ENCODE assay signal across 12 cellular contexts in the genomic region with DNA sequence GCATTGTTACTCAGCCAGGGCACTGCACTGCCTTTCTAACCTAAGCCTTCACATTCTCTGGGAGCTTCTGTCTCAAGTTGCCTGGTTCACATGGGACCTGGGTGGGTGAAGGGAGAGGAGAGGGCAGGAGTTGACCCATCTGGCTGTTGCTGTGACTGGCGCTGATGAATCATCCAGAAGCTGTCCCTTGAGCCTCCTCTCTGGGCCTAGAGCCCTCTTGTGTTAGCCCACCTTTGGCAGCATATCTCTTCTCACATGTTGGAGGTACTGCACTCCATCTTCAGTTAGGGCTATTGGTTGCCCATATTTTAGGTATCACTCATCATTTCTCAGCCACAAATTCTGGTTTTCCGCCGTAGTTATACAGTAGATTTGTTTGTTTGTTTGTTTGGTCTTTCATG. TPM values are rescaled to one million over a fixed set of nuclear protein-coding genes. Genes with fewer than 3 reads are reported as not detected.
A peak's percentile ranks its signal among the peaks of the same experiment; 100 is the strongest.
DNase-seq lines count a peak whose midpoint lies in the region; ATAC-seq and TF ChIP-seq lines count a peak whose summit lies in the region.
"Had no signal": no experiment of that assay in that cellular context is flagged by ENCODE, and none has a peak within 500 bp of the region (broad histone marks: within the 10 kb centered on the region; RNA-seq: fewer than 3 reads in every experiment).

No MANE protein-coding gene starts in this region.

- H3K4me1 ChIP-seq in foreskin keratinocyte: peaks cover 11% of the 10 kb centered on the region

- peak overlapping the region; percentile 73 for H3K27ac Mint-ChIP-seq in activated T-helper 17 cell treated with anti-CD3 and anti-CD28 coated beads, Interleukin-2, amount 50 U/mL, for 72 hours
- H3K27ac Mint-ChIP-seq in T-helper 2 cell treated with Interferon-gamma antibody and Interleukin-4, amounts not matched to agents 5 μg/mL and 100 μg/mL, for 36 hours: no peak overlapping the region

- peak; percentile 8 for DNase-seq in A172 (ENCODE audit: low spot score)
- peak; percentile 55 for DNase-seq in ELR (ENCODE audit: low read depth)
- DNase-seq in foreskin keratinocyte: no peak
- DNase-seq in activated CD4-positive, CD25-positive, alpha-beta regulatory T cell treated with anti-CD3 and anti-CD28 coated beads, Interleukin-2, amount 50 U/mL, for 72 hours: no peak
- DNase-seq in NCI-H2227 treated with DMSO at 0.1 percent for 48 hours (lab: John Stamatoyannopoulos, UW): no peak
- DNase-seq in T-helper 2 cell treated with Interferon-gamma antibody and Interleukin-4, amounts not matched to agents 5 μg/mL and 100 μg/mL, for 36 hours (ENCODE audit: low spot score): no peak
- no peak for DNase-seq in DMS153 (lab: John Stamatoyannopoulos, UW)
- DNase-seq: heart right ventricle, NCI-H1417 treated with DMSO at 0.1 percent for 48 hours had no signal

- peaks cover 14% of the 10 kb centered on the region for H3K36me3 Mint-ChIP-seq in activated T-helper 17 cell treated with anti-CD3 and anti-CD28 coated beads, Interleukin-2, amount 50 U/mL, for 72 hours (ENCODE audit: low read depth)
- H3K36me3 Mint-ChIP-seq in T-helper 2 cell treated with Interferon-gamma antibody and Interleukin-4, amounts not matched to agents 5 μg/mL and 100 μg/mL, for 36 hours (ENCODE audit: low read depth): peaks cover 32% of the 10 kb centered on the region

- H3K27me3 ChIP-seq in foreskin keratinocyte: no peaks in the 10 kb centered on the region
- H3K27me3 ChIP-seq: BLaER1 treated with 17β-estradiol and CSF1 and Interleukin-3, amounts not matched to agents 10 nM and 100 nM; heart right ventricle had no signal

- no peaks in the 10 kb centered on the region for H3K9me3 Mint-ChIP-seq in activated T-helper 17 cell treated with anti-CD3 and anti-CD28 coated beads, Interleukin-2, amount 50 U/mL, for 72 hours
- H3K9me3 Mint-ChIP-seq in T-helper 2 cell treated with Interferon-gamma antibody and Interleukin-4, amounts not matched to agents 5 μg/mL and 100 μg/mL, for 36 hours: peaks cover 24% of the 10 kb centered on the region

- ATAC-seq in activated T-helper 17 cell treated with anti-CD3 and anti-CD28 coated beads, Interleukin-2, amount 50 U/mL, for 72 hours (replicated peaks): peak; percentile 71
- ATAC-seq in foreskin keratinocyte: peak; percentile 17

- no peaks in the 10 kb centered on the region for H3K27me3 Mint-ChIP-seq in activated T-helper 17 cell treated with anti-CD3 and anti-CD28 coated beads, Interleukin-2, amount 50 U/mL, for 72 hours
- no peaks in the 10 kb centered on the region for H3K27me3 Mint-ChIP-seq in T-helper 2 cell treated with Interferon-gamma antibody and Interleukin-4, amounts not matched to agents 5 μg/mL and 100 μg/mL, for 36 hours (ENCODE audit: low read depth)

- H3K4me3 Mint-ChIP-seq in activated T-helper 17 cell treated with anti-CD3 and anti-CD28 coated beads, Interleukin-2, amount 50 U/mL, for 72 hours: peak overlapping the region; percentile 34
- H3K4me3 Mint-ChIP-seq in T-helper 2 cell treated with Interferon-gamma antibody and Interleukin-4, amounts not matched to agents 5 μg/mL and 100 μg/mL, for 36 hours: no peak overlapping the region

- peak overlapping the region; percentile 41 for H3K27ac ChIP-seq in foreskin keratinocyte
- H3K27ac ChIP-seq: parathyroid adenoma had no signal

- no peak for TF ChIP-seq CTCF in foreskin keratinocyte (conservative IDR thresholded peaks at IDR 0.05)

- H3K4me1 Mint-ChIP-seq in activated T-helper 17 cell treated with anti-CD3 and anti-CD28 coated beads, Interleukin-2, amount 50 U/mL, for 72 hours: peaks cover 41% of the 10 kb centered on the region
- peaks cover 34% of the 10 kb centered on the region for H3K4me1 Mint-ChIP-seq in T-helper 2 cell treated with Interferon-gamma antibody and Interleukin-4, amounts not matched to agents 5 μg/mL and 100 μg/mL, for 36 hours (ENCODE audit: low read depth)

RNA-seq across cellular contexts. Expression of a gene that starts 19.8 kb away (rescaled TPM):
- 128 and 139 TPM in 2 replicates for total RNA-seq in A172 (2014; rRNA removed; shearing (Covaris generic))
- 10 to 100 TPM; 42.9 to 82.3 TPM for total RNA-seq in activated T-helper 17 cell treated with anti-CD3 and anti-CD28 coated beads, Interleukin-2, amount 50 U/mL, for 72 hours
- 84.4 and 87.5 TPM in 2 replicates for total RNA-seq in foreskin keratinocyte
- 30.8 and 37.7 TPM in 2 replicates for polyA plus RNA-seq in foreskin keratinocyte

Comparison
In these comparisons a context has a peak if more than half of its experiments do, and no peak if none do; other contexts are left out.
1. DNase-seq: peak in A172 (single experiment) and ELR (single experiment); none in foreskin keratinocyte (0 of 2), activated CD4-positive, CD25-positive, alpha-beta regulatory T cell treated with anti-CD3 and anti-CD28 coated beads, Interleukin-2, amount 50 U/mL, for 72 hours (single experiment), NCI-H2227 treated with DMSO at 0.1 percent for 48 hours (single experiment), T-helper 2 cell treated with Interferon-gamma antibody and Interleukin-4, amounts not matched to agents 5 μg/mL and 100 μg/mL, for 36 hours (single experiment) and DMS153 (single experiment).